Comparison of ENCODE assay signal across 13 cellular contexts in the genomic region with DNA sequence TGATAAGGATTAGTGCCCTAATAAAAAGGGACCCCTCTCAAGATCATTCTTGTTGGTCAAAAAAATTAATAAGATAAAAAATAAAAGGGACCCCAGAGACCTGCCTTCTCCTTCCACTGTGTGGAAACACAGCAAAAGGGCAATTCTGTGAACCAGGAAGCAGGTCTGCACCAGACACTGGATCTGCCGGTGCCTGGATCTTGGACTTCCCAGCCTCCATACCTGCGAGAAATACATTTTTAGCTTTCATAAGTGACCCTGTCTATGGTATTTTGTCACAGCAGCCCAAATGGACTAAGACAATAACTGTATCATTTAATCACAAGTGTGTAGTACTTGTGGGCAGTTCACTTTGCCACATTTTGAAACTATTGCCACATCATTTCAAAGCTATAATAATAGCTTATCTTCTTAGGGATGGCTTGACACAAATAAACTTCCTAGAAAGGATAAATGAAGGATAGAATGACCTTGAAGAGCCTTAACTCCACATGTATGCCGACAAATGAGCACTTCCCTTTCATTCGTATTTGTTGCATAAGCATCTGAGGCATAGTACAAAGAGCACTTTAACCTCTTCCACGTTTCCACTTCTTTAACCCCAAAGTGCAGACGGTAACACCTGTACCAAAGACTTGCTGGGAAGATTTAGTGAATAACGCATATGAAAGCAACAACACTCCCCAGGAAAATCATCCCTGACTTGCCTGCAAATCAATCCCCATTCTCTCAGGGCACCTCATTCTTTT.
DNase-seq lines count a peak whose midpoint lies in the region; TF ChIP-seq lines count a peak whose summit lies in the region.
"Had no signal": no experiment of that assay in that cellular context is flagged by ENCODE, and none has a peak within 500 bp of the region (broad histone marks: within the 10 kb centered on the region; RNA-seq: fewer than 3 reads in every experiment).

No MANE protein-coding gene starts in this region.

- H3K36me3 ChIP-seq in esophagus muscularis mucosa = no peaks in the 10 kb centered on the region
- H3K36me3 ChIP-seq: BLaER1 treated with 17β-estradiol and CSF1 and Interleukin-3, amounts not matched to agents 10 nM and 100 nM; HAP-1 had no signal

- POLR2A ChIA-PET in RWPE1 (lab: Yijun Ruan, JAX; ENCODE audit: low non-redundant PET) = no interaction called here

- H3K27me3 Mint-ChIP-seq in mesothelial cell of epicardium (ENCODE audit: low read depth) = peaks cover 44% of the 10 kb centered on the region

- no peak overlapping the region for H3K27ac Mint-ChIP-seq in mesothelial cell of epicardium
- H3K27ac Mint-ChIP-seq: B cell; CD8-positive, alpha-beta T cell had no signal

- H3K4me1 Mint-ChIP-seq in mesothelial cell of epicardium = no peaks in the 10 kb centered on the region
- H3K4me1 Mint-ChIP-seq: B cell had no signal

- TF ChIP-seq EP300 in esophagus muscularis mucosa (IDR thresholded peaks at IDR 0.05) = no peak

- no peak for TF ChIP-seq CTCF in esophagus muscularis mucosa (IDR thresholded peaks at IDR 0.05)
- no peak for TF ChIP-seq CTCF in mesothelial cell of epicardium (IDR thresholded peaks at IDR 0.05; ENCODE audit: unreplicated experiment)
- no peak for TF ChIP-seq CTCF in RWPE1 (conservative IDR thresholded peaks at IDR 0.05; ENCODE audit: low read depth)

- intact Hi-C loops in esophagus muscularis mucosa (cut with DNase I) = no loop called here

- no peaks in the 10 kb centered on the region for H3K4me1 ChIP-seq in esophagus muscularis mucosa
- H3K4me1 ChIP-seq: BLaER1 treated with 17β-estradiol and CSF1 and Interleukin-3, amounts not matched to agents 10 nM and 100 nM; HAP-1 had no signal

- no peak for TF ChIP-seq POLR2A in esophagus muscularis mucosa (IDR thresholded peaks at IDR 0.05; ENCODE audit: low read depth)

- H3K27me3 ChIP-seq in esophagus muscularis mucosa = peaks cover 0 to 12% (median 0%) of the 10 kb centered on the region in 4 donors
- H3K27me3 ChIP-seq: BLaER1 treated with 17β-estradiol and CSF1 and Interleukin-3, amounts not matched to agents 10 nM and 100 nM had no signal

- no peaks in the 10 kb centered on the region for H3K9me3 Mint-ChIP-seq in mesothelial cell of epicardium
- H3K9me3 Mint-ChIP-seq: CD8-positive, alpha-beta T cell had no signal

- H3K4me3 Mint-ChIP-seq in mesothelial cell of epicardium = no peak overlapping the region
- H3K4me3 Mint-ChIP-seq: B cell; CD8-positive, alpha-beta T cell had no signal

- DNase-seq in NCI-H2227 treated with DMSO at 0.1 percent for 48 hours (lab: John Stamatoyannopoulos, UW) (peak; percentile 58), NCI-H2227 (lab: John Stamatoyannopoulos, UW; ENCODE audit: unreplicated experiment) (no peak), MV-4-11 (lab: John Stamatoyannopoulos, UW) (peak; percentile 14), esophagus muscularis mucosa (ENCODE audit: extremely low spot score) (peak; percentile 62), mesothelial cell of epicardium (ENCODE audit: low spot score in 2 of 2, unreplicated experiment in 2 of 2) (no peak), RWPE1 (ENCODE audit: low spot score) (no peak)
- DNase-seq: Calu3; CD8-positive, alpha-beta T cell; DMS79 treated with DMSO at 0.1 percent for 48 hours; GF-D8 had no signal

- H3K27ac ChIP-seq in esophagus muscularis mucosa (replicated peaks in 1 of 4) (no peak overlapping the region), RWPE1 (no peak overlapping the region)
- H3K27ac ChIP-seq: BLaER1 treated with 17β-estradiol and CSF1 and Interleukin-3, amounts not matched to agents 10 nM and 100 nM had no signal

- no peak overlapping the region for H3K4me3 ChIP-seq in esophagus muscularis mucosa
- H3K4me3 ChIP-seq: BLaER1 treated with 17β-estradiol and CSF1 and Interleukin-3, amounts not matched to agents 10 nM and 100 nM; HAP-1 had no signal

- H3K9me3 ChIP-seq in esophagus muscularis mucosa = no peaks in the 10 kb centered on the region
- H3K9me3 ChIP-seq: BLaER1 treated with 17β-estradiol and CSF1 and Interleukin-3, amounts not matched to agents 10 nM and 100 nM; HAP-1 had no signal

- WGBS in esophagus muscularis mucosa = 72% methylated on average over 7 of the region's 7 CpGs

- CTCF ChIA-PET in RWPE1 (lab: Yijun Ruan, JAX) = no interaction called here

- H3K36me3 Mint-ChIP-seq in mesothelial cell of epicardium = no peaks in the 10 kb centered on the region
- H3K36me3 Mint-ChIP-seq: CD8-positive, alpha-beta T cell had no signal

Comparison
In these comparisons a context has a peak if more than half of its experiments do, and no peak if none do; other contexts are left out.
1. DNase-seq: peak in NCI-H2227 treated with DMSO at 0.1 percent for 48 hours (single experiment), MV-4-11 (single experiment) and esophagus muscularis mucosa (single experiment); none in NCI-H2227 (single experiment), mesothelial cell of epicardium (0 of 2) and RWPE1 (single experiment).